In the genomic region with DNA sequence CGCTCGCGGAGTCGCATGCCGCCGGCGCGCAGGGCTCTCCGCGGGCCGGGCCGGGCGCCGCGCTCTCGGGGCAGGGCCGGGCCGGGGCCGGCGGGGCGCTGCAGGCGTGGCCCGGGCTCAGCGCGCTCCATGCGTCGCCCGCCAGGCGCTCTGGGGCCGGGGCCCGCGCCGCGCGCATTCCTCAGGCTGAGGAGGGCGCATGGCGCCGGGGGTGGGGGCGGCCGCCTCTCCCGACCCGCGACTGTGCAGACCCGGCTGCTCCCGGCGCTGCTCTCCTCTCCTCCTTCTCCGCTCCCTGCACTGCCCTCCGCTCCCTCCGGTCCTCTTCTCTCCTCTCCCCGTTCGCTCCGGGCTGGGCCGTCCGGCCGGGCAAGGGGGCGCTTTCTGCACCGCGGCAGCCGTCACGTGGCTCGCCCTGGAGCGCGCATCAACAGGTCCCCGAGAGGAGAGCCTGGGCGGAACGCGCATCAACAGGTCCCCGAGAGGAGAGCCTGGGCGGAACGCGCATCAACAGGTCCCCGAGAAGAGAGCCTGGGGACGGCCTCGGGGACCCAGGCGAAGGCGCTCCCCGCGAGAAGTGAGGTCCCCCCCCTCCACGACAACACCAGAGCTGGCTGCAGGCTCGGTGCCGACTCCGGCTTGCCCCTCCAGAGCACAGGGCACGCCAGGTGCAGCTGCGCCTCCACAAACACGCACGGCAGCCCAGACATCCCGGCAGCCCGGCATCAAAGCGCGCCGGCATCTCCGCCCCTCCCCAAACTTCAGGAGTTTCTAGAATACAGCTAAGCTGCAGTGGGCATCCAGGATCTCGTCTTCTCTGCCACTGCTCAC, we compare ENCODE assay signal across 8 cellular contexts.
DNase-seq lines count a peak whose midpoint lies in the region; ATAC-seq and FAIRE-seq lines count a peak whose summit lies in the region.

No MANE protein-coding gene starts in this region.

- FAIRE-seq in HTR-8/SVneo (lab: Jason Lieb, UNC) = no peak

- H3K4me1 ChIP-seq in iPS-15b (ENCODE audit: control insufficient read depth, insufficient read depth, low read length) = peaks cover 5% of the 10 kb centered on the region

- ATAC-seq in GM21825 (IDR thresholded peaks at IDR 0.05; ENCODE audit: unreplicated experiment) = no peak

- H3K4me3 ChIP-seq in iPS-15b (ENCODE audit: low read depth, low read length) = peak overlapping the region; percentile 55

- no peaks in the 10 kb centered on the region for H3K9me3 Mint-ChIP-seq in activated naive CD4-positive, alpha-beta T cell treated with anti-CD3 and anti-CD28 coated beads, Interleukin-2, amount 50 U/mL, for 24 hours

- H3K9ac ChIP-seq in iPS-15b (ENCODE audit: low read depth, low read length) = peak overlapping the region; percentile 65

- H3K9me3 ChIP-seq in iPS-15b (ENCODE audit: control insufficient read depth, insufficient read depth, low read length) = no peaks in the 10 kb centered on the region

- H3K27me3 Mint-ChIP-seq in activated naive CD4-positive, alpha-beta T cell treated with anti-CD3 and anti-CD28 coated beads, Interleukin-2, amount 50 U/mL, for 24 hours = peaks cover 20% of the 10 kb centered on the region

- in situ Hi-C loops in KBM-7 (cut with MboI; ENCODE audit: low pct_unique_long_range_greater_than_20kb, low sequenced_read_pairs) = no loop called here

- peaks cover 5% of the 10 kb centered on the region for H3K36me3 ChIP-seq in iPS-15b (ENCODE audit: control insufficient read depth, insufficient read depth, low read length)

- no peak overlapping the region for H3K27ac Mint-ChIP-seq in activated naive CD4-positive, alpha-beta T cell treated with anti-CD3 and anti-CD28 coated beads, Interleukin-2, amount 50 U/mL, for 24 hours

- peaks cover 10% of the 10 kb centered on the region for H3K27me3 ChIP-seq in iPS-15b (ENCODE audit: control insufficient read depth, insufficient read depth, low read length)

- peaks cover 39% of the 10 kb centered on the region for H3K4me1 Mint-ChIP-seq in activated naive CD4-positive, alpha-beta T cell treated with anti-CD3 and anti-CD28 coated beads, Interleukin-2, amount 50 U/mL, for 24 hours

- H3K4me3 Mint-ChIP-seq in activated naive CD4-positive, alpha-beta T cell treated with anti-CD3 and anti-CD28 coated beads, Interleukin-2, amount 50 U/mL, for 24 hours = peak overlapping the region; percentile 81

- DNase-seq in HTR-8/SVneo (ENCODE audit: insufficient read length, low spot score) (peak; percentile 42), NCI-H1105 (lab: John Stamatoyannopoulos, UW) (no peak), KBM-7 (no peak)
- peak; percentile 18 to 23 for DNase-seq in stimulated activated CD4-positive, alpha-beta T cell treated with anti-CD3 and anti-CD28 coated beads, Interleukin-2, amount 100 ng/mL, for 48 hours
- DNase-seq in effector CD4-positive, alpha-beta T cell = no peak

- H3K36me3 Mint-ChIP-seq in activated naive CD4-positive, alpha-beta T cell treated with anti-CD3 and anti-CD28 coated beads, Interleukin-2, amount 50 U/mL, for 24 hours = peaks cover 2% of the 10 kb centered on the region

Comparison
In these comparisons a context has a peak if more than half of its experiments do, and no peak if none do; other contexts are left out.
1. DNase-seq: peak in HTR-8/SVneo (single experiment) and stimulated activated CD4-positive, alpha-beta T cell treated with anti-CD3 and anti-CD28 coated beads, Interleukin-2, amount 100 ng/mL, for 48 hours (2 of 2); none in NCI-H1105 (single experiment), effector CD4-positive, alpha-beta T cell (single experiment) and KBM-7 (single experiment).